Comparison of ENCODE assay signal across 8 cellular contexts in genomic region chr11:29527391-29527936, GRCh38.
A peak's percentile ranks its signal among the peaks of the same experiment; 100 is the strongest.
DNase-seq lines count a peak whose midpoint lies in the region; ATAC-seq and TF ChIP-seq lines count a peak whose summit lies in the region.

No MANE protein-coding gene starts in this region.

- H3K27me3 Mint-ChIP-seq in activated CD4-positive, alpha-beta T cell treated with anti-CD3 and anti-CD28 coated beads for 36 hours: no peaks in the 10 kb centered on the region
- no peaks in the 10 kb centered on the region for H3K27me3 Mint-ChIP-seq in progenitor cell of endocrine pancreas

- DNase-seq in activated CD4-positive, alpha-beta T cell treated with anti-CD3 and anti-CD28 coated beads for 36 hours: peak; percentile 6
- no peak for DNase-seq in activated CD4-positive, alpha-beta T cell treated with anti-CD3 and anti-CD28 coated beads, Interleukin-2, amount 50 U/mL, for 48 hours
- DNase-seq in caudate nucleus (lab: John Stamatoyannopoulos, UW): peak in 2 of 61 donors; percentile 12 to 46
- DNase-seq in progenitor cell of endocrine pancreas (ENCODE audit: low spot score, unreplicated experiment): no peak
- DNase-seq in activated naive CD4-positive, alpha-beta T cell treated with Interleukin-2 at 50 U/mL for 16 hours: no peak
- DNase-seq in NCI-H1105 (lab: John Stamatoyannopoulos, UW): no peak
- DNase-seq in substantia nigra (lab: John Stamatoyannopoulos, UW): no peak

- H3K27ac Mint-ChIP-seq in activated CD4-positive, alpha-beta T cell treated with anti-CD3 and anti-CD28 coated beads for 36 hours: no peak overlapping the region
- H3K27ac Mint-ChIP-seq in progenitor cell of endocrine pancreas: no peak overlapping the region

- H3K4me3 Mint-ChIP-seq in activated CD4-positive, alpha-beta T cell treated with anti-CD3 and anti-CD28 coated beads for 36 hours: no peak overlapping the region
- H3K4me3 Mint-ChIP-seq in progenitor cell of endocrine pancreas (ENCODE audit: low read depth): no peak overlapping the region

- intact Hi-C loops in activated CD4-positive, alpha-beta T cell treated with anti-CD3 and anti-CD28 coated beads for 36 hours (cut with DNase I, micrococcal nuclease): no loop called here

- peaks cover 18% of the 10 kb centered on the region for H3K9me3 Mint-ChIP-seq in activated CD4-positive, alpha-beta T cell treated with anti-CD3 and anti-CD28 coated beads for 36 hours (ENCODE audit: low read depth)
- peaks cover 13% of the 10 kb centered on the region for H3K9me3 Mint-ChIP-seq in progenitor cell of endocrine pancreas (ENCODE audit: low read depth)

- CTCF ChIA-PET in activated CD4-positive, alpha-beta T cell treated with anti-CD3 and anti-CD28 coated beads for 36 hours (lab: Charles Lee): no interaction called here

- peak overlapping the region; percentile 44 for H3K27ac ChIP-seq in caudate nucleus (ENCODE audit: low read depth, low read length)
- H3K27ac ChIP-seq in substantia nigra (ENCODE audit: low read depth, low read length, poor library complexity, severe bottlenecking): no peak overlapping the region

- POLR2A ChIA-PET in activated CD4-positive, alpha-beta T cell treated with anti-CD3 and anti-CD28 coated beads for 36 hours (lab: Charles Lee): no interaction called here

- ATAC-seq in activated CD4-positive, alpha-beta T cell treated with anti-CD3 and anti-CD28 coated beads for 36 hours: peak; percentile 33

- no peaks in the 10 kb centered on the region for H3K36me3 Mint-ChIP-seq in activated CD4-positive, alpha-beta T cell treated with anti-CD3 and anti-CD28 coated beads for 36 hours (ENCODE audit: low read depth)
- H3K36me3 Mint-ChIP-seq in progenitor cell of endocrine pancreas (ENCODE audit: insufficient read depth): no peaks in the 10 kb centered on the region

- TF ChIP-seq CTCF in LNCAP (IDR thresholded peaks at IDR 0.05): peak; percentile 31; the same call in 1 of the 2 replicates
- peak; percentile 41 for TF ChIP-seq CTCF in progenitor cell of endocrine pancreas (IDR thresholded peaks at IDR 0.05; ENCODE audit: unreplicated experiment)

- H3K4me1 Mint-ChIP-seq in activated CD4-positive, alpha-beta T cell treated with anti-CD3 and anti-CD28 coated beads for 36 hours: no peaks in the 10 kb centered on the region
- H3K4me1 Mint-ChIP-seq in progenitor cell of endocrine pancreas (ENCODE audit: low read depth): no peaks in the 10 kb centered on the region
